19 cellular contexts compared by ENCODE assay signal in genomic region chr1:58317086-58317485, GRCh38.
DNase-seq lines count a peak whose midpoint lies in the region; ATAC-seq and TF ChIP-seq lines count a peak whose summit lies in the region.
"Had no signal": no experiment of that assay in that cellular context is flagged by ENCODE, and none has a peak within 500 bp of the region (broad histone marks: within the 10 kb centered on the region; RNA-seq: fewer than 3 reads in every experiment).

No MANE protein-coding gene starts in this region.

- H3K27ac Mint-ChIP-seq in HFFc6: no peak overlapping the region
- H3K27ac Mint-ChIP-seq in T-cell: no peak overlapping the region
- H3K27ac Mint-ChIP-seq: CD14-positive monocyte; CD4-positive, CD25-positive, alpha-beta regulatory T cell; CD8-positive, alpha-beta T cell had no signal

- H3K4me3 ChIP-seq in WERI-Rb-1 (ENCODE audit: low read depth, low read length) (no peak overlapping the region; the same call in 1 of the 2 replicates), esophagus muscularis mucosa (no peak overlapping the region)
- H3K4me3 ChIP-seq: BLaER1 had no signal

- DNase-seq in NCI-H82 treated with DMSO at 0.1 percent for 48 hours (lab: John Stamatoyannopoulos, UW; ENCODE audit: unreplicated experiment): peak; percentile 80
- peak; percentile 58 for DNase-seq in WERI-Rb-1
- peak; percentile 74 for DNase-seq in esophagus muscularis mucosa (ENCODE audit: extremely low spot score)
- DNase-seq in HFFc6: no peak
- no peak for DNase-seq in substantia nigra (lab: John Stamatoyannopoulos, UW)
- DNase-seq in NCI-H2029 treated with DMSO at 0.1 percent for 48 hours (lab: John Stamatoyannopoulos, UW): no peak
- DNase-seq in T-cell: no peak
- DNase-seq: 8988T; ACHN; BE2C; C1 segment of cervical spinal cord; Caco-2; Calu3; CD4-positive, CD25-positive, alpha-beta regulatory T cell; CD8-positive, alpha-beta T cell; DMS79 treated with DMSO at 0.1 percent for 48 hours; GF-D8 had no signal

- no peak for TF ChIP-seq CTCF in WERI-Rb-1 (IDR thresholded peaks at IDR 0.05; ENCODE audit: low read depth, low read length)
- TF ChIP-seq CTCF in esophagus muscularis mucosa (IDR thresholded peaks at IDR 0.05): no peak
- no peak for TF ChIP-seq CTCF in HFFc6 (IDR thresholded peaks at IDR 0.05)

- WGBS in esophagus muscularis mucosa: 83% methylated on average over 2 of the region's 2 CpGs

- no peaks in the 10 kb centered on the region for H3K36me3 ChIP-seq in WERI-Rb-1
- peaks cover 0 to 4% (median 0%) of the 10 kb centered on the region in 4 donors for H3K36me3 ChIP-seq in esophagus muscularis mucosa
- H3K36me3 ChIP-seq: BE2C, BLaER1 had no signal

- H3K27me3 ChIP-seq in WERI-Rb-1 (ENCODE audit: insufficient read depth, low read depth, severe bottlenecking) (no peaks in the 10 kb centered on the region), esophagus muscularis mucosa (no peaks in the 10 kb centered on the region)
- H3K27me3 ChIP-seq: BE2C, BLaER1 had no signal

- H3K4me3 Mint-ChIP-seq in HFFc6: no peak overlapping the region
- no peak overlapping the region for H3K4me3 Mint-ChIP-seq in T-cell
- H3K4me3 Mint-ChIP-seq: CD14-positive monocyte; CD4-positive, CD25-positive, alpha-beta regulatory T cell; CD8-positive, alpha-beta T cell had no signal

- no peak for ATAC-seq in T-cell (replicated peaks in 1 of 4)
- ATAC-seq: CD8-positive, alpha-beta T cell had no signal

- CTCF ChIA-PET in T-cell (lab: Charles Lee): no interaction called here

- TF ChIP-seq POLR2A in esophagus muscularis mucosa (IDR thresholded peaks at IDR 0.05; ENCODE audit: low read depth): no peak

- no peaks in the 10 kb centered on the region for H3K4me1 ChIP-seq in esophagus muscularis mucosa
- H3K4me1 ChIP-seq: BE2C, BLaER1, Caco-2 had no signal

- peaks cover 6% of the 10 kb centered on the region; the same call in 1 of the 2 replicates for H3K27me3 Mint-ChIP-seq in HFFc6 (ENCODE audit: insufficient read depth)
- peaks cover 0 to 20% of the 10 kb centered on the region in 2 donors for H3K27me3 Mint-ChIP-seq in T-cell
- H3K27me3 Mint-ChIP-seq: CD4-positive, CD25-positive, alpha-beta regulatory T cell had no signal

- H3K4me1 Mint-ChIP-seq in HFFc6 (ENCODE audit: low read depth) (peaks cover 6% of the 10 kb centered on the region; the same call in 1 of the 2 replicates), T-cell (no peaks in the 10 kb centered on the region)
- H3K4me1 Mint-ChIP-seq: CD14-positive monocyte; CD4-positive, CD25-positive, alpha-beta regulatory T cell had no signal

- POLR2A ChIA-PET in T-cell (lab: Charles Lee): no interaction called here

- H3K36me3 Mint-ChIP-seq in HFFc6 (ENCODE audit: low read depth): no peaks in the 10 kb centered on the region
- H3K36me3 Mint-ChIP-seq in T-cell: peaks cover 3% of the 10 kb centered on the region
- H3K36me3 Mint-ChIP-seq: CD14-positive monocyte; CD4-positive, CD25-positive, alpha-beta regulatory T cell; CD8-positive, alpha-beta T cell had no signal

- H3K9me3 ChIP-seq in WERI-Rb-1 (ENCODE audit: severe bottlenecking) (peaks cover 9% of the 10 kb centered on the region), esophagus muscularis mucosa (peaks cover 0 to 5% (median 2%) of the 10 kb centered on the region in 4 donors)
- H3K9me3 ChIP-seq: BE2C, Caco-2 had no signal

- H3K27ac ChIP-seq in WERI-Rb-1 (peak overlapping the region; percentile 72), esophagus muscularis mucosa (replicated peaks in 1 of 4) (no peak overlapping the region), substantia nigra (ENCODE audit: low read depth, low read length, poor library complexity, severe bottlenecking) (no peak overlapping the region)
- H3K27ac ChIP-seq: BLaER1 had no signal

- no peak for TF ChIP-seq EP300 in esophagus muscularis mucosa (IDR thresholded peaks at IDR 0.05)

- intact Hi-C loops in esophagus muscularis mucosa (cut with DNase I): no loop called here

- H3K9me3 Mint-ChIP-seq in HFFc6 (no peaks in the 10 kb centered on the region), T-cell (peaks cover 4 to 6% (median 5%) of the 10 kb centered on the region in 3 donors)
- H3K9me3 Mint-ChIP-seq: CD8-positive, alpha-beta T cell had no signal

Comparison
In these comparisons a context has a peak if more than half of its experiments do, and no peak if none do; other contexts are left out.
1. DNase-seq: peak in NCI-H82 treated with DMSO at 0.1 percent for 48 hours (single experiment), WERI-Rb-1 (single experiment) and esophagus muscularis mucosa (single experiment); none in HFFc6 (single experiment), substantia nigra (0 of 49), NCI-H2029 treated with DMSO at 0.1 percent for 48 hours (single experiment) and T-cell (0 of 34).